Comparison of ENCODE assay signal across 1 cellular context in genomic region chr7:8177109-8177933, GRCh38.
A peak's percentile ranks its signal among the peaks of the same experiment; 100 is the strongest.
TF ChIP-seq lines count a peak whose summit lies in the region.

No MANE protein-coding gene starts in this region.

TF ChIP-seq in K562, 482 proteins besides CTCF, POLR2A, EP300 and RAD21 (continued from another document):
- TF ChIP-seq TEAD4 (IDR thresholded peaks at IDR 0.05; ENCODE audit: low read length) (no peak; the same call in 1 of the 2 replicates), TEAD4 (CRISPR knock-in tag; IDR thresholded peaks at IDR 0.05; ENCODE audit: borderline replicate concordance) (no peak), NBN (IDR thresholded peaks at IDR 0.05; ENCODE audit: low read depth) (no peak), BRD9 (IDR thresholded peaks at IDR 0.05; ENCODE audit: low read depth, partially characterized antibody) (no peak), ZNF143 (CRISPR knock-in tag; IDR thresholded peaks at IDR 0.05) (no peak), DPF2 (IDR thresholded peaks at IDR 0.05) (peak; percentile 58; the same call in 1 of the 2 replicates), E2F8 (IDR thresholded peaks at IDR 0.05; ENCODE audit: low read depth, partially characterized antibody) (peak; percentile 37), ZBTB40 (IDR thresholded peaks at IDR 0.05) (peak; percentile 47; the same call in 1 of the 2 replicates), ZBTB40 (CRISPR knock-in tag; IDR thresholded peaks at IDR 0.05) (no peak), ZNF146 (CRISPR knock-in tag; IDR thresholded peaks at IDR 0.05; ENCODE audit: unreplicated experiment) (no peak), TBP (optimal IDR thresholded peaks at IDR 0.05; ENCODE audit: low read depth, low read length) (no peak), PTTG1 (tag; IDR thresholded peaks at IDR 0.05; ENCODE audit: low read depth) (no peak), NCOA4 (IDR thresholded peaks at IDR 0.05; ENCODE audit: partially characterized antibody) (no peak), ARID1B (IDR thresholded peaks at IDR 0.05) (peak; percentile 69), ILK (tag; IDR thresholded peaks at IDR 0.05; ENCODE audit: borderline replicate concordance, low read depth) (no peak), ASH1L (IDR thresholded peaks at IDR 0.05; ENCODE audit: borderline replicate concordance, low read depth, partially characterized antibody) (no peak), NFIX (CRISPR knock-in tag; IDR thresholded peaks at IDR 0.05; ENCODE audit: low read depth) (no peak), GATAD2B (IDR thresholded peaks at IDR 0.05; ENCODE audit: borderline replicate concordance) (no peak), NFXL1 (CRISPR knock-in tag; IDR thresholded peaks at IDR 0.05) (0 out of 2 replicates have a peak, but pooled peaks have one; percentile 62), PHF20 (IDR thresholded peaks at IDR 0.05; ENCODE audit: partially characterized antibody) (no peak), PKNOX1 (IDR thresholded peaks at IDR 0.05) (no peak), SETDB1 (IDR thresholded peaks at IDR 0.05; ENCODE audit: low read length) (no peak), MCM2 (IDR thresholded peaks at IDR 0.05; ENCODE audit: low read depth) (no peak), ZNF121 (CRISPR knock-in tag; conservative IDR thresholded peaks at IDR 0.05) (no peak), CBFA2T3 (IDR thresholded peaks at IDR 0.05) (peak; percentile 29; the same call in 1 of the 2 replicates), ZNF174 (CRISPR knock-in tag; IDR thresholded peaks at IDR 0.05) (no peak), DIDO1 (tag; IDR thresholded peaks at IDR 0.05; ENCODE audit: low read depth) (no peak), GABPA (tag; conservative IDR thresholded peaks at IDR 0.05; ENCODE audit: low read depth) (peak; percentile 64; the same call in 1 of the 2 replicates), SPI1 (IDR thresholded peaks at IDR 0.05; ENCODE audit: borderline replicate concordance, low read depth, low read length) (peak; percentile 98), ZNF395 (CRISPR knock-in tag; IDR thresholded peaks at IDR 0.05) (peak; percentile 43; the same call in 1 of the 2 replicates), FIP1L1 (IDR thresholded peaks at IDR 0.05; ENCODE audit: low read depth, low read length, poor library complexity, severe bottlenecking) (no peak)
